Comparison of ENCODE assay signal across 1 cellular context in genomic region chr20:54355631-54356280, GRCh38.
TF ChIP-seq lines count a peak whose summit lies in the region.

No MANE protein-coding gene starts in this region.

TF ChIP-seq in IMR-90, 13 proteins besides CTCF, POLR2A, EP300 and RAD21:
- TF ChIP-seq RCOR1 (IDR thresholded peaks at IDR 0.05; ENCODE audit: insufficient replicate concordance, low read length) (no peak), BHLHE40 (IDR thresholded peaks at IDR 0.05; ENCODE audit: low read depth, low read length) (no peak), CEBPB (IDR thresholded peaks at IDR 0.05; ENCODE audit: low read depth, low read length) (no peak), RFX5 (IDR thresholded peaks at IDR 0.05; ENCODE audit: low read depth, low read length) (no peak), USF2 (IDR thresholded peaks at IDR 0.05; ENCODE audit: low read depth, low read length) (no peak), SMC3 (IDR thresholded peaks at IDR 0.05; ENCODE audit: low read depth, low read length) (no peak), MAZ (IDR thresholded peaks at IDR 0.05; ENCODE audit: borderline replicate concordance, low read depth, low read length) (no peak), MAFK (IDR thresholded peaks at IDR 0.05; ENCODE audit: low read depth, low read length) (no peak), CHD1 (IDR thresholded peaks at IDR 0.05; ENCODE audit: low read depth, low read length) (no peak), FOS (IDR thresholded peaks at IDR 0.05; ENCODE audit: low read depth, low read length) (no peak), NFE2L2 (IDR thresholded peaks at IDR 0.05; ENCODE audit: low read depth, low read length) (no peak), MXI1 (IDR thresholded peaks at IDR 0.05; ENCODE audit: borderline replicate concordance, low read depth, low read length) (no peak), ELK1 (IDR thresholded peaks at IDR 0.05; ENCODE audit: borderline replicate concordance, low read depth, low read length) (no peak)
